ENCODE assay signal across 19 cellular contexts in genomic region chr19:24053601-24054000, GRCh38. TPM values are rescaled to one million over a fixed set of nuclear protein-coding genes. Genes with fewer than 3 reads are reported as not detected.
DNase-seq lines count a peak whose midpoint lies in the region; ATAC-seq and TF ChIP-seq lines count a peak whose summit lies in the region.
"Had no signal": no experiment of that assay in that cellular context is flagged by ENCODE, and none has a peak within 500 bp of the region (broad histone marks: within the 10 kb centered on the region; RNA-seq: fewer than 3 reads in every experiment).

No MANE protein-coding gene starts in this region.

- H3K4me3 Mint-ChIP-seq in activated naive CD4-positive, alpha-beta T cell treated with anti-CD3 and anti-CD28 coated beads for 36 hours: no peak overlapping the region
- H3K4me3 Mint-ChIP-seq: CD8-positive, alpha-beta T cell had no signal

- no peak for TF ChIP-seq POLR2A in transverse colon (IDR thresholded peaks at IDR 0.05)

- H3K9me3 ChIP-seq in RWPE2 (ENCODE audit: severe bottlenecking) (no peaks in the 10 kb centered on the region), esophagus (ENCODE audit: control insufficient read depth in 2 of 2, insufficient read depth in 1 of 2, low read depth in 1 of 2, low read length in 1 of 2) (no peaks in the 10 kb centered on the region), transverse colon (no peaks in the 10 kb centered on the region)

- no peaks in the 10 kb centered on the region for H3K27me3 ChIP-seq in RWPE2 (ENCODE audit: insufficient read depth, poor library complexity, severe bottlenecking)
- no peaks in the 10 kb centered on the region for H3K27me3 ChIP-seq in esophagus (ENCODE audit: control insufficient read depth in 1 of 2, insufficient read depth in 2 of 2, low read length in 2 of 2)
- H3K27me3 ChIP-seq in transverse colon: no peaks in the 10 kb centered on the region
- H3K27me3 ChIP-seq: brain microvascular endothelial cell had no signal

- TF ChIP-seq CTCF in RWPE2 (IDR thresholded peaks at IDR 0.05; ENCODE audit: poor library complexity, severe bottlenecking) (no peak), transverse colon (IDR thresholded peaks at IDR 0.05) (no peak)

- no peak for DNase-seq in activated naive CD4-positive, alpha-beta T cell treated with anti-CD3 and anti-CD28 coated beads for 36 hours
- no peak for DNase-seq in activated naive CD4-positive, alpha-beta T cell (lab: John Stamatoyannopoulos, UW)
- no peak for DNase-seq in RWPE2 (ENCODE audit: low spot score)
- DNase-seq in transverse colon: no peak
- no peak for DNase-seq in HPDE6-E6E7 (ENCODE audit: extremely low spot score)
- no peak for DNase-seq in foreskin melanocyte
- DNase-seq: activated CD4-positive, alpha-beta T cell treated with anti-CD3 and anti-CD28 coated beads for 48 hours; brain microvascular endothelial cell; CD8-positive, alpha-beta T cell; DMS153; NCI-H2081 treated with DMSO at 0.1 percent for 48 hours; NCI-H510A treated with DMSO at 0.1 percent for 48 hours; retina; stimulated activated CD8-positive, alpha-beta memory T cell treated with anti-CD3 and anti-CD28 coated beads, Interleukin-4, amount 100 ng/mL, for 48 hours; substantia nigra had no signal

- H3K27ac Mint-ChIP-seq in activated naive CD4-positive, alpha-beta T cell treated with anti-CD3 and anti-CD28 coated beads for 36 hours: peak overlapping the region; percentile 65

- WGBS in esophagus, 2 donors: 86 to 90% methylated on average over 4 of the region's 4 CpGs
- WGBS in transverse colon (ENCODE audit: low coverage in 1 of 2), 2 donors: 89 to 96% methylated on average over 3 to 4 of the region's 4 CpGs

- H3K27ac ChIP-seq in RWPE2 (ENCODE audit: poor library complexity, severe bottlenecking): peak overlapping the region; percentile 77
- H3K27ac ChIP-seq in esophagus (ENCODE audit: low read depth in 2 of 2, low read length in 1 of 2): peak overlapping the region; percentile 8 to 64
- peak overlapping the region in 3 of 4 donors; percentile 14 to 57 (median 45) for H3K27ac ChIP-seq in transverse colon
- H3K27ac ChIP-seq: coronary artery had no signal

- H3K4me3 ChIP-seq in RWPE2 (ENCODE audit: severe bottlenecking) (no peak overlapping the region), esophagus (ENCODE audit: low read depth in 1 of 2, low read length in 2 of 2) (no peak overlapping the region), transverse colon (no peak overlapping the region)
- H3K4me3 ChIP-seq: coronary artery had no signal

- H3K4me1 Mint-ChIP-seq in activated naive CD4-positive, alpha-beta T cell treated with anti-CD3 and anti-CD28 coated beads for 36 hours (ENCODE audit: low read depth): peaks cover 11% of the 10 kb centered on the region

- H3K36me3 ChIP-seq in RWPE2 (ENCODE audit: low read depth): peaks cover 42% of the 10 kb centered on the region
- H3K36me3 ChIP-seq in esophagus (ENCODE audit: control insufficient read depth in 2 of 2, insufficient read depth in 2 of 2, low read length in 1 of 2): peaks cover 7 to 34% of the 10 kb centered on the region in 2 donors
- H3K36me3 ChIP-seq in transverse colon: peaks cover 0 to 36% (median 19%) of the 10 kb centered on the region in 4 donors

- peaks cover 58% of the 10 kb centered on the region for H3K36me3 Mint-ChIP-seq in activated naive CD4-positive, alpha-beta T cell treated with anti-CD3 and anti-CD28 coated beads for 36 hours (ENCODE audit: low read depth)

- H3K27me3 Mint-ChIP-seq in activated naive CD4-positive, alpha-beta T cell treated with anti-CD3 and anti-CD28 coated beads for 36 hours (ENCODE audit: low read depth): no peaks in the 10 kb centered on the region

- intact Hi-C loops in activated naive CD4-positive, alpha-beta T cell treated with anti-CD3 and anti-CD28 coated beads for 36 hours (cut with micrococcal nuclease): no loop called here
- intact Hi-C loops in transverse colon (cut with DNase I; ENCODE audit: low total_unique reads): no loop called here

- CTCF ChIA-PET in activated naive CD4-positive, alpha-beta T cell treated with anti-CD3 and anti-CD28 coated beads for 36 hours (lab: Charles Lee): no interaction called here

- in situ Hi-C loops in transverse colon (cut with MboI; ENCODE audit: low pct_ligation_motif_present in 1 of 4, low pct_unique_long_range_greater_than_20kb in 1 of 4, low sequenced_read_pairs in 3 of 4): no loop called here

- H3K4me1 ChIP-seq in RWPE2 (ENCODE audit: insufficient read depth, poor library complexity, severe bottlenecking): peaks cover 12% of the 10 kb centered on the region
- H3K4me1 ChIP-seq in esophagus (ENCODE audit: control insufficient read depth in 2 of 2, insufficient read depth in 2 of 2, low read length in 1 of 2): peaks cover 0 to 2% of the 10 kb centered on the region in 2 donors
- H3K4me1 ChIP-seq in transverse colon: no peaks in the 10 kb centered on the region

- ATAC-seq in RWPE2 (ENCODE audit: low read depth) (peak; percentile 12), GM18868 (IDR thresholded peaks at IDR 0.05; ENCODE audit: unreplicated experiment) (no peak)
- ATAC-seq: CD8-positive, alpha-beta T cell; Right ventricle myocardium inferior had no signal

- no peaks in the 10 kb centered on the region for H3K9me3 Mint-ChIP-seq in activated naive CD4-positive, alpha-beta T cell treated with anti-CD3 and anti-CD28 coated beads for 36 hours
- H3K9me3 Mint-ChIP-seq: CD8-positive, alpha-beta T cell had no signal

- TF ChIP-seq EP300 in transverse colon (IDR thresholded peaks at IDR 0.05; ENCODE audit: low read depth): no peak

RNA-seq across cellular contexts. Expression of gene ZNF254, which starts 33.4 kb away (rescaled TPM):
- 1 to 10 TPM; 6.6 to 7.5 TPM for total RNA-seq in activated naive CD4-positive, alpha-beta T cell treated with anti-CD3 and anti-CD28 coated beads for 36 hours
- 1 to 10 TPM; 3.9 to 4.2 TPM for polyA plus RNA-seq in esophagus
- total RNA-seq in transverse colon: 10 to 100 TPM in 3 of 4 donors, 1 to 10 TPM in 1; 5.2 to 25.1 (median 21.4) TPM
